16 cellular contexts compared by ENCODE assay signal in the genomic region with DNA sequence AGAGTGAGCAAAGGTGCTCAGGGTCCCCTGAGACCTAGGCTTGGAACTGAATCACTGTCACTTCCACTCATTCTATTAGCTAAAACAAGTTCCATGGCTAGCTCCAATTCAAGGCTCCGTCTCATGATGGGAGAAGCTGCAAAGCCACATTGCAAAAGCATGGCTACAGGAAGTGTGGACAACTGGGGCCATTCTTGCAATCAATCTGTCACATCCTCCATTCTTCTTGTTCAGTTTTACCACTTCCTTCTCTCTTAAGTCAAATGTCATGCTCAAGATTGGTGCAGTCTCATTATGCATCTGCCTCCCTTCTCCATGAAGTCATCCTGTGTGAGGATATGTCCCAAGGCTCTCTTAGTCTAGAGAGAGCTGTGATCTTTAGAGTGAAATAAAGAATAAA.
"Had no signal": no experiment of that assay in that cellular context is flagged by ENCODE, and none has a peak within 500 bp of the region (broad histone marks: within the 10 kb centered on the region; RNA-seq: fewer than 3 reads in every experiment).

No MANE protein-coding gene starts in this region.

- H3K27me3 Mint-ChIP-seq: activated CD4-positive, alpha-beta memory T cell treated with anti-CD3 and anti-CD28 coated beads for 36 hours; activated CD4-positive, alpha-beta T cell treated with anti-CD3 and anti-CD28 coated beads for 36 hours had no signal

- H3K4me1 Mint-ChIP-seq: activated CD4-positive, alpha-beta T cell treated with anti-CD3 and anti-CD28 coated beads for 36 hours; activated naive CD8-positive, alpha-beta T cell treated with anti-CD3 and anti-CD28 coated beads for 36 hours; naive thymus-derived CD8-positive, alpha-beta T cell had no signal

- H3K9me3 Mint-ChIP-seq: activated CD4-positive, alpha-beta memory T cell treated with anti-CD3 and anti-CD28 coated beads for 36 hours; activated naive CD8-positive, alpha-beta T cell treated with anti-CD3 and anti-CD28 coated beads for 36 hours; effector memory CD8-positive, alpha-beta T cell; type B pancreatic cell had no signal

- H3K27ac Mint-ChIP-seq: activated CD4-positive, alpha-beta memory T cell treated with anti-CD3 and anti-CD28 coated beads for 36 hours; activated CD4-positive, alpha-beta T cell treated with anti-CD3 and anti-CD28 coated beads for 36 hours; activated naive CD8-positive, alpha-beta T cell treated with anti-CD3 and anti-CD28 coated beads for 36 hours; effector memory CD8-positive, alpha-beta T cell; naive thymus-derived CD8-positive, alpha-beta T cell; type B pancreatic cell had no signal

- H3K4me3 Mint-ChIP-seq: activated CD4-positive, alpha-beta memory T cell treated with anti-CD3 and anti-CD28 coated beads for 36 hours; activated CD4-positive, alpha-beta T cell treated with anti-CD3 and anti-CD28 coated beads for 36 hours; activated naive CD8-positive, alpha-beta T cell treated with anti-CD3 and anti-CD28 coated beads for 36 hours; effector memory CD8-positive, alpha-beta T cell; naive thymus-derived CD8-positive, alpha-beta T cell; type B pancreatic cell had no signal

- ATAC-seq: activated CD4-positive, alpha-beta T cell treated with anti-CD3 and anti-CD28 coated beads for 36 hours; effector memory CD8-positive, alpha-beta T cell; naive thymus-derived CD8-positive, alpha-beta T cell; sciatic nerve had no signal

- H3K36me3 Mint-ChIP-seq: activated CD4-positive, alpha-beta memory T cell treated with anti-CD3 and anti-CD28 coated beads for 36 hours; activated naive CD8-positive, alpha-beta T cell treated with anti-CD3 and anti-CD28 coated beads for 36 hours; naive thymus-derived CD8-positive, alpha-beta T cell; type B pancreatic cell had no signal

- DNase-seq: activated CD4-positive, alpha-beta memory T cell treated with anti-CD3 and anti-CD28 coated beads for 36 hours; activated CD4-positive, alpha-beta T cell treated with anti-CD3 and anti-CD28 coated beads for 36 hours; activated naive CD4-positive, alpha-beta T cell; activated naive CD8-positive, alpha-beta T cell treated with anti-CD3 and anti-CD28 coated beads for 36 hours; activated T-cell treated with anti-CD3 and anti-CD28 coated beads for 4 hours; amniotic stem cell; dermis blood vessel endothelial cell; effector memory CD8-positive, alpha-beta T cell; esophagus squamous epithelium; mesendoderm; naive thymus-derived CD8-positive, alpha-beta T cell; stimulated activated CD4-positive, alpha-beta T cell treated with anti-CD3 and anti-CD28 coated beads, Interleukin-4, amount 100 ng/mL, for 1 hour; stomach; WERI-Rb-1 had no signal
